8 cellular contexts compared by ENCODE assay signal in genomic region chr6:85450578-85450884, GRCh38. TPM values are rescaled to one million over a fixed set of nuclear protein-coding genes. Genes with fewer than 3 reads are reported as not detected.
DNase-seq lines count a peak whose midpoint lies in the region; ATAC-seq and TF ChIP-seq lines count a peak whose summit lies in the region.

No MANE protein-coding gene starts in this region.

- no peak for TF ChIP-seq POLR2A in HCT116 (IDR thresholded peaks at IDR 0.05; ENCODE audit: borderline replicate concordance, extremely low read depth, insufficient read depth, insufficient read length)

- H3K9ac ChIP-seq in HCT116 (ENCODE audit: low read length) = peak overlapping the region; percentile 90
- H3K9ac ChIP-seq in stomach smooth muscle (ENCODE audit: low read length in 2 of 2) = peak overlapping the region; percentile 76 to 83

- peak overlapping the region; percentile 70 for H3K27ac ChIP-seq in HCT116 (ENCODE audit: low read depth, low read length)
- H3K27ac ChIP-seq in stomach smooth muscle (ENCODE audit: low read length) = peak overlapping the region; percentile 82

- H3K9me3 Mint-ChIP-seq in activated CD4-positive, alpha-beta memory T cell treated with anti-CD3 and anti-CD28 coated beads, Interleukin-2, amount 10 ng/mL, durations not matched to agents 7 days and 5 days = no peaks in the 10 kb centered on the region

- POLR2A ChIA-PET in HCT116 (lab: Charles Lee) = interaction anchor here (1.5 to 4.9 kb wide), 5 partner anchors 11 to 193 kb away, joined by 4 to 45 read pairs (median 6); partner anchors contain the start of gene SYNCRIP
- POLR2A ChIA-PET in activated CD4-positive, alpha-beta memory T cell treated with anti-CD3 and anti-CD28 coated beads, Interleukin-2, amount 10 ng/mL, durations not matched to agents 7 days and 5 days (lab: Charles Lee) = interaction anchor here (1.3 to 2.3 kb wide), 6 partner anchors 11 to 193 kb away, joined by 3 to 13 read pairs (median 5); partner anchors contain the start of gene SNX14

- no peak; a peak in 1 of 6 replicates for TF ChIP-seq CTCF in HCT116 (IDR thresholded peaks at IDR 0.05 in 2 of 3, conservative IDR thresholded peaks at IDR 0.05 in 1 of 3; ENCODE audit: borderline replicate concordance in 1 of 3, insufficient read depth in 1 of 3, low read depth in 2 of 3, low read length in 2 of 3)

- peaks cover 0 to 16% of the 10 kb centered on the region in 2 experiments; a peak in 2 of 4 replicates for H3K36me3 ChIP-seq in HCT116 (ENCODE audit: control insufficient read depth in 1 of 2, insufficient read depth in 2 of 2, low read length in 2 of 2)
- no peaks in the 10 kb centered on the region for H3K36me3 ChIP-seq in stomach smooth muscle (ENCODE audit: control insufficient read depth in 2 of 2, insufficient read depth in 2 of 2, low read length in 2 of 2)

- BruUV-seq in HCT116 (replicated peaks; lab: Mats Ljungman, UMichigan) = no TSS peak

- H3K4me1 ChIP-seq in HCT116 (ENCODE audit: control insufficient read depth in 1 of 2, insufficient read depth in 2 of 2, low read length in 2 of 2) (peaks cover 20 to 61% of the 10 kb centered on the region in 2 experiments; a peak in 3 of 4 replicates), stomach smooth muscle (ENCODE audit: control insufficient read depth, insufficient read depth, low read length) (peaks cover 15% of the 10 kb centered on the region)

- no peak for TF ChIP-seq RAD21 in HCT116 (IDR thresholded peaks at IDR 0.05; ENCODE audit: low read depth)

- peak; percentile 33 for ATAC-seq in HCT116

- CTCF ChIA-PET in HCT116 (lab: Charles Lee) = interaction anchor here (3.3 kb wide), 1 partner anchor 33 kb away, joined by 9 read pairs; no protein-coding TSS in a partner anchor
- CTCF ChIA-PET in activated CD4-positive, alpha-beta memory T cell treated with anti-CD3 and anti-CD28 coated beads, Interleukin-2, amount 10 ng/mL, durations not matched to agents 7 days and 5 days (lab: Charles Lee) = interaction anchor here (0.6 to 4.2 kb wide), 5 partner anchors 14 to 51 kb away, joined by 3 to 41 read pairs (median 4); no protein-coding TSS in a partner anchor

- DNase-seq in HCT116 (ENCODE audit: low read depth, low spot score) = no peak
- DNase-seq in activated CD4-positive, alpha-beta memory T cell treated with anti-CD3 and anti-CD28 coated beads, Interleukin-2, amount 10 ng/mL, durations not matched to agents 7 days and 5 days = no peak
- no peak for DNase-seq in stimulated activated naive CD4-positive, alpha-beta T cell (lab: John Stamatoyannopoulos, UW)
- DNase-seq in mucosa of gallbladder (ENCODE audit: low spot score) = no peak
- DNase-seq in NOMO-1 treated with DMSO at 0.1 percent for 48 hours (lab: John Stamatoyannopoulos, UW; ENCODE audit: unreplicated experiment) = no peak

- H4K20me1 ChIP-seq in HCT116 (ENCODE audit: insufficient read depth) = no peaks in the 10 kb centered on the region

- no peaks in the 10 kb centered on the region for H3K9me2 ChIP-seq in HCT116 (ENCODE audit: insufficient read depth)

- H3K9me3 ChIP-seq in HCT116 (ENCODE audit: control insufficient read depth in 1 of 2, insufficient read depth in 1 of 2, low read depth in 1 of 2, low read length in 2 of 2) = no peaks in the 10 kb centered on the region
- no peaks in the 10 kb centered on the region for H3K9me3 ChIP-seq in stomach smooth muscle (ENCODE audit: control insufficient read depth in 2 of 2, low read length in 2 of 2)

- H3K36me3 Mint-ChIP-seq in activated CD4-positive, alpha-beta memory T cell treated with anti-CD3 and anti-CD28 coated beads, Interleukin-2, amount 10 ng/mL, durations not matched to agents 7 days and 5 days (ENCODE audit: low read depth) = no peaks in the 10 kb centered on the region

- H3K27ac Mint-ChIP-seq in activated CD4-positive, alpha-beta memory T cell treated with anti-CD3 and anti-CD28 coated beads, Interleukin-2, amount 10 ng/mL, durations not matched to agents 7 days and 5 days = peak overlapping the region; percentile 31

- H3K27me3 ChIP-seq in HCT116 (ENCODE audit: insufficient read depth, low read length) (no peaks in the 10 kb centered on the region), stomach smooth muscle (ENCODE audit: control insufficient read depth in 1 of 2, insufficient read depth in 2 of 2, low read length in 2 of 2) (no peaks in the 10 kb centered on the region)

- peaks cover 26% of the 10 kb centered on the region for H3K4me1 Mint-ChIP-seq in activated CD4-positive, alpha-beta memory T cell treated with anti-CD3 and anti-CD28 coated beads, Interleukin-2, amount 10 ng/mL, durations not matched to agents 7 days and 5 days

- peak overlapping the region; percentile 76 for H3K4me3 Mint-ChIP-seq in activated CD4-positive, alpha-beta memory T cell treated with anti-CD3 and anti-CD28 coated beads, Interleukin-2, amount 10 ng/mL, durations not matched to agents 7 days and 5 days

- RAD21 ChIA-PET in HCT116 (lab: Charles Lee; ENCODE audit: low non-redundant PET in 1 of 2, low total read pairs in 2 of 2, uncharacterized antibody in 2 of 2, unreplicated experiment in 2 of 2) = interaction anchor here (1.0 to 1.3 kb wide), 2 partner anchors 14 to 32 kb away, joined by 4 to 7 read pairs; no protein-coding TSS in a partner anchor

- H3K79me2 ChIP-seq in HCT116 (ENCODE audit: insufficient read depth, low read length) = peaks cover 57% of the 10 kb centered on the region

- peak overlapping the region; percentile 82 for H3K4me2 ChIP-seq in HCT116 (ENCODE audit: low read length)

- no peak overlapping the region for H2AFZ ChIP-seq in HCT116 (ENCODE audit: low read depth, low read length, poor library complexity, severe bottlenecking)

- H3K4me3 ChIP-seq in GM08714 (ENCODE audit: low read length) (peak overlapping the region; percentile 87), HCT116 (replicated peaks in 1 of 2; ENCODE audit: low read depth in 1 of 2, low read length in 2 of 2) (peak overlapping the region; percentile 86 to 92), iPS-11a (ENCODE audit: low read depth, low read length) (peak overlapping the region; percentile 66), stomach smooth muscle (ENCODE audit: low read length in 2 of 2) (peak overlapping the region; percentile 88 to 95)

- H3K27me3 Mint-ChIP-seq in activated CD4-positive, alpha-beta memory T cell treated with anti-CD3 and anti-CD28 coated beads, Interleukin-2, amount 10 ng/mL, durations not matched to agents 7 days and 5 days = peaks cover 60% of the 10 kb centered on the region

- intact Hi-C loops in HCT116 (cut with micrococcal nuclease) = loop anchor here (2.0 kb wide), 1 partner anchor 32 kb away; no protein-coding TSS in a partner anchor

TF ChIP-seq in HCT116, 20 proteins besides CTCF, POLR2A, EP300 and RAD21:
- TF ChIP-seq TCF7L2 (IDR thresholded peaks at IDR 0.05; ENCODE audit: borderline replicate concordance, extremely low read depth, insufficient read depth, insufficient read length) (peak; percentile 1), EZH2phosphoT487 (IDR thresholded peaks at IDR 0.05; ENCODE audit: borderline replicate concordance) (no peak), POLR2AphosphoS5 (IDR thresholded peaks at IDR 0.05; ENCODE audit: low read depth, low read length) (peak; percentile 27; the same call in 1 of the 2 replicates)
TF ChIP-seq in HCT116: peak in this region for 2.

RNA-seq across cellular contexts. Expression of gene NT5E, which starts 0.6 kb away (rescaled TPM):
- total RNA-seq in HCT116 (2021; ENCODE audit: unreplicated experiment) (68.2 TPM), mucosa of gallbladder (64.9 TPM)
- 86.0 and 100 TPM in 2 replicates for polyA plus RNA-seq in HCT116 (2012)
- 1 to 10 TPM; 2.4 to 3.4 TPM for total RNA-seq in activated CD4-positive, alpha-beta memory T cell treated with anti-CD3 and anti-CD28 coated beads, Interleukin-2, amount 10 ng/mL, durations not matched to agents 7 days and 5 days

Comparison
In these comparisons a context has a peak if more than half of its experiments do, and no peak if none do; other contexts are left out.
1. RNA of gene NT5E, which starts 0.6 kb away (total RNA-seq): 68.2 TPM in HCT116 (single experiment) and 64.9 TPM in mucosa of gallbladder (single experiment); 2.4 to 3.4 TPM in activated CD4-positive, alpha-beta memory T cell treated with anti-CD3 and anti-CD28 coated beads, Interleukin-2, amount 10 ng/mL, durations not matched to agents 7 days and 5 days; every median in the first group is over 10 times any median in the second.
2. Peak in every context shown above with its lines, with median percentiles within 50 percentile points of each other: H3K4me3 ChIP-seq.